In genomic region chr3:108512671-108513070, GRCh38 we compare ENCODE assay signal across 31 cellular contexts. TPM values are rescaled to one million over a fixed set of nuclear protein-coding genes. Genes with fewer than 3 reads are reported as not detected.
"Had no signal": no experiment of that assay in that cellular context is flagged by ENCODE, and none has a peak within 500 bp of the region (broad histone marks: within the 10 kb centered on the region; RNA-seq: fewer than 3 reads in every experiment).

No MANE protein-coding gene starts in this region.

- H3K27me3 ChIP-seq: neutrophil, ovary, right lobe of liver, sigmoid colon, stomach, suprapubic skin, testis, tibial artery, transverse colon, upper lobe of right lung, uterus had no signal

- H3K9me3 Mint-ChIP-seq: naive B cell; naive thymus-derived CD8-positive, alpha-beta T cell; natural killer cell treated with Interleukin-12 subunit alpha and Interleukin-12 subunit beta and Interleukin-15 and Interleukin-18, amount 100 ng/mL, for 72 hours; nephron progenitor cell; neural crest cell; stimulated activated effector memory CD8-positive, alpha-beta T cell treated with anti-CD3 and anti-CD28 coated beads, Interleukin-12 subunit alpha, Interleukin-12 subunit beta, amount 100 ng/mL, for 72 hours; stimulated activated naive B cell treated with anti-CD40 and anti-IgM and Interleukin-4, amounts not matched to agents 10 μg/mL and 1 μg/mL and 100 μg/mL, for 72 hours; stimulated activated naive CD8-positive, alpha-beta T cell treated with anti-CD3 and anti-CD28 coated beads, Interleukin-15, Interleukin-2, amounts not matched to agents 100 ng/mL and 50 ng/mL, for 24 hours had no signal

- H3K27me3 Mint-ChIP-seq: stimulated activated naive B cell treated with anti-CD40 and anti-IgM and Interleukin-4, amounts not matched to agents 10 μg/mL and 1 μg/mL and 100 μg/mL, for 72 hours; stimulated activated naive CD8-positive, alpha-beta T cell treated with anti-CD3 and anti-CD28 coated beads, Interleukin-15, Interleukin-2, amounts not matched to agents 100 ng/mL and 50 ng/mL, for 24 hours had no signal

- H3K4me1 ChIP-seq: parathyroid adenoma, psoas muscle, right lobe of liver, sigmoid colon, stomach, suprapubic skin, testis, tibial artery, transverse colon, upper lobe of right lung, uterus had no signal

- H3K27ac Mint-ChIP-seq: naive B cell; naive thymus-derived CD8-positive, alpha-beta T cell; natural killer cell treated with Interleukin-12 subunit alpha and Interleukin-12 subunit beta and Interleukin-15 and Interleukin-18, amount 100 ng/mL, for 72 hours; nephron progenitor cell; stimulated activated effector memory CD8-positive, alpha-beta T cell treated with anti-CD3 and anti-CD28 coated beads, Interleukin-12 subunit alpha, Interleukin-12 subunit beta, amount 100 ng/mL, for 72 hours; stimulated activated naive B cell treated with anti-CD40 and anti-IgM and Interleukin-4, amounts not matched to agents 10 μg/mL and 1 μg/mL and 100 μg/mL, for 72 hours; stimulated activated naive CD8-positive, alpha-beta T cell treated with anti-CD3 and anti-CD28 coated beads, Interleukin-15, Interleukin-2, amounts not matched to agents 100 ng/mL and 50 ng/mL, for 24 hours; type B pancreatic cell had no signal

- H3K4me1 Mint-ChIP-seq: naive B cell; nephron progenitor cell; neural crest cell; stimulated activated effector memory CD8-positive, alpha-beta T cell treated with anti-CD3 and anti-CD28 coated beads, Interleukin-12 subunit alpha, Interleukin-12 subunit beta, amount 100 ng/mL, for 72 hours had no signal

- DNase-seq: naive B cell; naive thymus-derived CD8-positive, alpha-beta T cell; nephron progenitor cell; nucleus accumbens; ovary; psoas muscle; right cardiac atrium; right lobe of liver; sigmoid colon; small intestine; stimulated activated CD4-positive, alpha-beta T cell treated with anti-CD3 and anti-CD28 coated beads, Interleukin-15, amount 100 ng/mL, for 24 hours; stimulated activated CD4-positive, alpha-beta T cell treated with anti-CD3 and anti-CD28 coated beads, Interleukin-2, amount 100 ng/mL, for 24 hours; stimulated activated CD4-positive, alpha-beta T cell treated with anti-CD3 and anti-CD28 coated beads, Interleukin-2, amount 100 ng/mL, for 48 hours; stimulated activated CD4-positive, alpha-beta T cell treated with anti-CD3 and anti-CD28 coated beads, Interleukin-4, amount 100 ng/mL, for 24 hours; stimulated activated naive B cell treated with anti-CD40 and anti-IgM and Interleukin-4, amounts not matched to agents 10 μg/mL and 1 μg/mL and 100 μg/mL, for 72 hours; stimulated activated naive CD4-positive, alpha-beta T cell treated with Interleukin-2 at 50 U/mL for 16 hours; stomach; testis; tibial artery; transverse colon; upper lobe of right lung; uterus had no signal

- ATAC-seq: naive thymus-derived CD8-positive, alpha-beta T cell; natural killer cell treated with Interleukin-12 subunit alpha and Interleukin-12 subunit beta and Interleukin-15 and Interleukin-18, amount 100 ng/mL, for 72 hours; psoas muscle; right cardiac atrium; right lobe of liver; stimulated activated effector memory CD8-positive, alpha-beta T cell treated with anti-CD3 and anti-CD28 coated beads, Interleukin-12 subunit alpha, Interleukin-12 subunit beta, amount 100 ng/mL, for 72 hours; stimulated activated naive B cell treated with anti-CD40 and anti-IgM and Interleukin-4, amounts not matched to agents 10 μg/mL and 1 μg/mL and 100 μg/mL, for 72 hours; upper lobe of right lung had no signal

- H3K4me3 Mint-ChIP-seq: naive B cell; naive thymus-derived CD8-positive, alpha-beta T cell; natural killer cell treated with Interleukin-12 subunit alpha and Interleukin-12 subunit beta and Interleukin-15 and Interleukin-18, amount 100 ng/mL, for 72 hours; nephron progenitor cell; neural crest cell; stimulated activated effector memory CD8-positive, alpha-beta T cell treated with anti-CD3 and anti-CD28 coated beads, Interleukin-12 subunit alpha, Interleukin-12 subunit beta, amount 100 ng/mL, for 72 hours; stimulated activated naive B cell treated with anti-CD40 and anti-IgM and Interleukin-4, amounts not matched to agents 10 μg/mL and 1 μg/mL and 100 μg/mL, for 72 hours; stimulated activated naive CD8-positive, alpha-beta T cell treated with anti-CD3 and anti-CD28 coated beads, Interleukin-15, Interleukin-2, amounts not matched to agents 100 ng/mL and 50 ng/mL, for 24 hours; type B pancreatic cell had no signal

- H3K27ac ChIP-seq: neutrophil, ovary, parathyroid adenoma, psoas muscle, right lobe of liver, sigmoid colon, stomach, suprapubic skin, testis, tibial artery, transverse colon, upper lobe of right lung, uterus had no signal

- H3K36me3 Mint-ChIP-seq: naive B cell; naive thymus-derived CD8-positive, alpha-beta T cell; natural killer cell treated with Interleukin-12 subunit alpha and Interleukin-12 subunit beta and Interleukin-15 and Interleukin-18, amount 100 ng/mL, for 72 hours; stimulated activated effector memory CD8-positive, alpha-beta T cell treated with anti-CD3 and anti-CD28 coated beads, Interleukin-12 subunit alpha, Interleukin-12 subunit beta, amount 100 ng/mL, for 72 hours; stimulated activated naive B cell treated with anti-CD40 and anti-IgM and Interleukin-4, amounts not matched to agents 10 μg/mL and 1 μg/mL and 100 μg/mL, for 72 hours; type B pancreatic cell had no signal

RNA-seq across cellular contexts. Expression of gene MYH15, which starts 2.3 kb away (rescaled TPM):
- total RNA-seq: right lobe of liver, subcutaneous adipose tissue had no signal
- polyA plus RNA-seq: naive thymus-derived CD8-positive, alpha-beta T cell had no signal
